In the genomic region with DNA sequence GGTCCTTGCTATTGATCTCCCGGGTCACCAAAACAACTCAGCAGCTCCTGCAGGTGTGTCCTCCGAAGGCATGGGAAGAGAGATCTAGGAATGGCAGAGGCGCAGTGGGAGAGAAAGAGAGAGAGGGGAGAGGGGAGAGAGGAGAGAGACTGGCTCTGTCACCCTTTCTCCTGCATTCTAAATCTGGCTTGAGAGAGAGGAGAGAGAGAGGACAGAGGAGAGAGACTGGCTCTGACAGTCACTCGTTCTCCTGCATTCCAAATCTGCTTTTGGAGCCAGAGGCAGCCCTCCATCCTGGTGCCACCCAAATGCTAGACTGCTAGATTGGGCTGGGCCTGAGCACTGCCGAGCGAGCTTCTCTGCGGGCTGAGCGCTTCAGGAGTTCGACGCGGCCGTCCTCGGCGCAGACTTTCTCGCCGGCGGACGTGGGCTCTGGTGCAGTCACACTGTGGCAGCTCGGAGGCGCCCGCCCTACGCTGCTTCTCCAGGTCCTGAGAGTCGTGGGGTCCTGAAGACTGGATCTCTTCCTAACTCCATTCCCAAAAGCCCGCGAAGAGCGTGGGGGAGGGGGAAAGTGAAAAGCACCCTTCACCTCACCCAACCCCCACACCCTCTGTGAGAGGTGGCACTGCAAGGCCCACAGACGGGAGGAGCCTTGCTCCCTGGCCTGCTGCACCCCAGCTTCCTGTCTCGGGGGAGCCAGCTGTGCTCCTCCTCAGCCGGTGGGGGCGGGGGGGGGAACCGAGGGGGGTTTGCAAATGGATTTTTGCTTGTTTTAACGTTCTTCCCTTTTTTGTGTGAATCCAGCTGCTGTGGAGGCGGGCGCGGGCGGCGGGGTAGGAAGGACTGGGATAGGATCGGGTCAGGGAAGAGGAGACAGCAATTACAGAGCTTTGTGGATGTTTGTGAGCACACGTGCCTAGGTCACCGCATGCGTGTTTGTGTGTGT, we compare ENCODE assay signal across 10 cellular contexts.
A peak's percentile ranks its signal among the peaks of the same experiment; 100 is the strongest.
DNase-seq lines count a peak whose midpoint lies in the region; ATAC-seq, FAIRE-seq and TF ChIP-seq lines count a peak whose summit lies in the region.
"Had no signal": no experiment of that assay in that cellular context is flagged by ENCODE, and none has a peak within 500 bp of the region (broad histone marks: within the 10 kb centered on the region; RNA-seq: fewer than 3 reads in every experiment).

No MANE protein-coding gene starts in this region.

- peak; percentile 17 for DNase-seq in LHCN-M2 (ENCODE audit: low read depth)
- no peak for DNase-seq in right atrium auricular region (ENCODE audit: low spot score)
- DNase-seq in SKM-1 (lab: John Stamatoyannopoulos, UW; ENCODE audit: unreplicated experiment) = no peak
- no peak for DNase-seq in urothelium cell line (ENCODE audit: low spot score)
- no peak for DNase-seq in kidney glomerular epithelial cell (lab: John Stamatoyannopoulos, UW)
- DNase-seq: activated CD4-positive, CD25-positive, alpha-beta regulatory T cell treated with anti-CD3 and anti-CD28 coated beads, Interleukin-2, amount 50 U/mL, for 72 hours; body of pancreas; NCI-H2171 treated with DMSO at 0.1 percent for 48 hours had no signal

- no peak overlapping the region for H3K27ac ChIP-seq in right atrium auricular region
- H3K27ac ChIP-seq: body of pancreas had no signal

- TF ChIP-seq CTCF in right atrium auricular region (IDR thresholded peaks at IDR 0.05) = no peak

- H3K4me3 ChIP-seq in right atrium auricular region (peak overlapping the region; percentile 7 to 40), skeletal muscle satellite cell (ENCODE audit: low read length) (peak overlapping the region; percentile 37)
- H3K4me3 ChIP-seq: body of pancreas had no signal

- no peak overlapping the region for H3K9ac ChIP-seq in skeletal muscle satellite cell (ENCODE audit: low read depth, low read length)

- FAIRE-seq in urothelium cell line (lab: Jason Lieb, UNC) = no peak

- no peaks in the 10 kb centered on the region for H3K9me3 ChIP-seq in right atrium auricular region
- no peaks in the 10 kb centered on the region for H3K9me3 ChIP-seq in skeletal muscle satellite cell (replicated peaks; ENCODE audit: low read length)
- H3K9me3 ChIP-seq: body of pancreas had no signal

- H3K27me3 ChIP-seq in right atrium auricular region (peaks cover 34 to 35% of the 10 kb centered on the region in 2 donors), skeletal muscle satellite cell (ENCODE audit: control insufficient read depth, insufficient read depth, low read length) (peaks cover 91% of the 10 kb centered on the region)

- H3K36me3 ChIP-seq in right atrium auricular region = no peaks in the 10 kb centered on the region
- no peaks in the 10 kb centered on the region for H3K36me3 ChIP-seq in skeletal muscle satellite cell (ENCODE audit: insufficient read depth, low read length)

- ATAC-seq in GM19452 (IDR thresholded peaks at IDR 0.05; ENCODE audit: unreplicated experiment) = peak; percentile 62
- ATAC-seq: body of pancreas had no signal

- H3K4me1 ChIP-seq in right atrium auricular region = peaks cover 0 to 30% of the 10 kb centered on the region in 2 donors
- H3K4me1 ChIP-seq in skeletal muscle satellite cell (ENCODE audit: control insufficient read depth, insufficient read depth, low read length) = peaks cover 3% of the 10 kb centered on the region
- H3K4me1 ChIP-seq: body of pancreas had no signal

- H3K4me2 ChIP-seq in skeletal muscle satellite cell (ENCODE audit: low read length) = peak overlapping the region; percentile 55
